Comparison of ENCODE assay signal across 26 cellular contexts in genomic region chr7:7136857-7137309, GRCh38. TPM values are rescaled to one million over a fixed set of nuclear protein-coding genes. Genes with fewer than 3 reads are reported as not detected.
DNase-seq lines count a peak whose midpoint lies in the region; ATAC-seq and TF ChIP-seq lines count a peak whose summit lies in the region.
"Had no signal": no experiment of that assay in that cellular context is flagged by ENCODE, and none has a peak within 500 bp of the region (broad histone marks: within the 10 kb centered on the region; RNA-seq: fewer than 3 reads in every experiment).

No MANE protein-coding gene starts in this region.

- no peaks in the 10 kb centered on the region for H3K36me3 Mint-ChIP-seq in natural killer cell
- H3K36me3 Mint-ChIP-seq in natural killer cell treated with Interleukin-12 subunit alpha and Interleukin-12 subunit beta and Interleukin-15 and Interleukin-18, amount 100 ng/mL, for 72 hours: no peaks in the 10 kb centered on the region

- no peaks in the 10 kb centered on the region for H3K9me3 Mint-ChIP-seq in natural killer cell
- peaks cover 3% of the 10 kb centered on the region for H3K9me3 Mint-ChIP-seq in natural killer cell treated with Interleukin-12 subunit alpha and Interleukin-12 subunit beta and Interleukin-15 and Interleukin-18, amount 100 ng/mL, for 72 hours

- TF ChIP-seq CTCF in natural killer cell (IDR thresholded peaks at IDR 0.05) (no peak), coronary artery (IDR thresholded peaks at IDR 0.05) (no peak), liver (IDR thresholded peaks at IDR 0.05; ENCODE audit: low read depth, low read length, missing input control) (no peak), uterus (IDR thresholded peaks at IDR 0.05) (no peak)

- 26% methylated on average over 2 of the region's 2 CpGs for WGBS in liver

- H3K27ac ChIP-seq in coronary artery (no peak overlapping the region), liver (ENCODE audit: low read depth in 1 of 2, low read length in 2 of 2) (no peak overlapping the region), uterus (peak overlapping the region; percentile 66 to 70)
- H3K27ac ChIP-seq: cardiac muscle cell, epithelial cell of prostate, foreskin keratinocyte had no signal

- no peak for TF ChIP-seq RAD21 in liver (IDR thresholded peaks at IDR 0.05)

- H3K27me3 ChIP-seq in liver (ENCODE audit: control insufficient read depth in 4 of 4, insufficient read depth in 4 of 4, low read length in 3 of 4) (no peaks in the 10 kb centered on the region), uterus (no peaks in the 10 kb centered on the region)
- H3K27me3 ChIP-seq: cardiac muscle cell, foreskin keratinocyte had no signal

- ATAC-seq in natural killer cell (no peak), HG02973 (IDR thresholded peaks at IDR 0.05; ENCODE audit: unreplicated experiment) (no peak)
- no peak for ATAC-seq in natural killer cell treated with Interleukin-12 subunit alpha and Interleukin-12 subunit beta and Interleukin-15 and Interleukin-18, amount 100 ng/mL, for 72 hours
- ATAC-seq: activated T-cell treated with anti-CD3 and anti-CD28 coated beads, Interleukin-2, amount 50 U/mL, for 4 hours; foreskin keratinocyte; PC-3 had no signal

- no peaks in the 10 kb centered on the region for H3K36me3 ChIP-seq in liver (ENCODE audit: control insufficient read depth in 4 of 4, insufficient read depth in 3 of 4, low read depth in 1 of 4, low read length in 3 of 4)
- no peaks in the 10 kb centered on the region for H3K36me3 ChIP-seq in uterus
- H3K36me3 ChIP-seq: cardiac muscle cell had no signal

- DNase-seq in natural killer cell: no peak
- no peak for DNase-seq in natural killer cell treated with Interleukin-12 subunit alpha and Interleukin-12 subunit beta and Interleukin-15 and Interleukin-18, amount 100 ng/mL, for 72 hours (ENCODE audit: low spot score)
- DNase-seq in coronary artery (ENCODE audit: low spot score): no peak
- no peak for DNase-seq in uterus
- no peak for DNase-seq in DMS114 treated with DMSO at 0.1 percent for 48 hours (lab: John Stamatoyannopoulos, UW; ENCODE audit: unreplicated experiment)
- no peak for DNase-seq in ACHN
- DNase-seq: activated CD4-positive, alpha-beta T cell treated with anti-CD3 and anti-CD28 coated beads for 1 hour; activated CD8-positive, alpha-beta memory T cell treated with anti-CD3 and anti-CD28 coated beads for 24 hours; activated naive CD4-positive, alpha-beta T cell; activated T-cell treated with anti-CD3 and anti-CD28 coated beads, Interleukin-2, amount 50 U/mL, for 4 hours; amygdala; dermis blood vessel endothelial cell; foreskin keratinocyte; H9; hippocampal formation; mammary epithelial cell; MV-4-11; NCI-H187; PC-3; right cardiac atrium; SHP77 treated with DMSO at 0.1 percent for 48 hours; stimulated activated CD8-positive, alpha-beta memory T cell treated with anti-CD3 and anti-CD28 coated beads, Interleukin-4, amount 100 ng/mL, for 48 hours had no signal

- H3K4me3 ChIP-seq in coronary artery (peak overlapping the region; percentile 50), liver (ENCODE audit: low read depth in 1 of 3, low read length in 3 of 3) (no peak overlapping the region), uterus (no peak overlapping the region)
- H3K4me3 ChIP-seq: cardiac muscle cell had no signal

- H3K4me1 ChIP-seq in liver (ENCODE audit: control insufficient read depth in 4 of 4, insufficient read depth in 4 of 4, low read length in 3 of 4) (peaks cover 0 to 15% (median 13%) of the 10 kb centered on the region in 4 donors), uterus (no peaks in the 10 kb centered on the region)
- H3K4me1 ChIP-seq: foreskin keratinocyte had no signal

- intact Hi-C loops in natural killer cell (cut with micrococcal nuclease): no loop called here
- intact Hi-C loops in uterus (cut with DNase I; ENCODE audit: low total_unique reads): no loop called here

- peak overlapping the region; percentile 55 to 84 for H3K27ac Mint-ChIP-seq in natural killer cell
- no peak overlapping the region for H3K27ac Mint-ChIP-seq in natural killer cell treated with Interleukin-12 subunit alpha and Interleukin-12 subunit beta and Interleukin-15 and Interleukin-18, amount 100 ng/mL, for 72 hours

- no peak overlapping the region for H3K9ac ChIP-seq in liver (ENCODE audit: low read depth in 1 of 2, low read length in 2 of 2)

- in situ Hi-C loops in ACHN (cut with HindIII; ENCODE audit: low pct_ligation_motif_present, low pct_unique_long_range_greater_than_20kb, low sequenced_read_pairs): no loop called here

- H3K4me1 Mint-ChIP-seq in natural killer cell: peaks cover 14 to 19% of the 10 kb centered on the region in 2 donors
- peaks cover 9 to 14% of the 10 kb centered on the region in 2 donors for H3K4me1 Mint-ChIP-seq in natural killer cell treated with Interleukin-12 subunit alpha and Interleukin-12 subunit beta and Interleukin-15 and Interleukin-18, amount 100 ng/mL, for 72 hours (ENCODE audit: low read depth in 2 of 2)

- no peak for TF ChIP-seq POLR2A in uterus (IDR thresholded peaks at IDR 0.05)

- H3K27me3 Mint-ChIP-seq in natural killer cell (ENCODE audit: low read depth in 2 of 2): no peaks in the 10 kb centered on the region
- no peaks in the 10 kb centered on the region for H3K27me3 Mint-ChIP-seq in natural killer cell treated with Interleukin-12 subunit alpha and Interleukin-12 subunit beta and Interleukin-15 and Interleukin-18, amount 100 ng/mL, for 72 hours

- no peak overlapping the region for H3K4me3 Mint-ChIP-seq in natural killer cell
- H3K4me3 Mint-ChIP-seq in natural killer cell treated with Interleukin-12 subunit alpha and Interleukin-12 subunit beta and Interleukin-15 and Interleukin-18, amount 100 ng/mL, for 72 hours: no peak overlapping the region
- H3K4me3 Mint-ChIP-seq: activated T-cell treated with anti-CD3 and anti-CD28 coated beads, Interleukin-2, amount 50 U/mL, for 4 hours; H9 had no signal

- peaks cover 0 to 3% (median 0%) of the 10 kb centered on the region in 4 donors for H3K9me3 ChIP-seq in liver (ENCODE audit: control insufficient read depth in 4 of 4, low read length in 3 of 4)
- no peaks in the 10 kb centered on the region for H3K9me3 ChIP-seq in uterus

TF ChIP-seq in liver, 16 proteins besides CTCF, POLR2A, EP300 and RAD21:
- TF ChIP-seq RXRA (IDR thresholded peaks at IDR 0.05) (peak in 1 of 2 donors; percentile 18), HNF4A (conservative IDR thresholded peaks at IDR 0.05) (peak; percentile 57 to 60), MAX (IDR thresholded peaks at IDR 0.05) (peak; percentile 32), FOXA1 (IDR thresholded peaks at IDR 0.05) (no peak), SP1 (IDR thresholded peaks at IDR 0.05) (no peak), ZBTB33 (IDR thresholded peaks at IDR 0.05) (peak; percentile 53), ATF3 (IDR thresholded peaks at IDR 0.05) (no peak), JUND (IDR thresholded peaks at IDR 0.05) (peak in 1 of 2 donors; percentile 42), FOXA2 (IDR thresholded peaks at IDR 0.05) (peak; percentile 64), TAF1 (conservative IDR thresholded peaks at IDR 0.05) (no peak)

RNA-seq across cellular contexts. Expression of gene C1GALT1, which starts 45.5 kb away (rescaled TPM):
- total RNA-seq in natural killer cell (10 to 100 TPM; 54.5 to 64.5 (median 63.7) TPM), liver (10 to 100 TPM; 16.2 to 28.6 TPM), uterus (10 to 100 TPM in 3 of 4 donors, 1 to 10 TPM in 1; 1.3 to 41.6 (median 15.1) TPM)
- 10 to 100 TPM; 30.7 to 49.3 TPM for total RNA-seq in natural killer cell treated with Interleukin-12 subunit alpha and Interleukin-12 subunit beta and Interleukin-15 and Interleukin-18, amount 100 ng/mL, for 72 hours
- 1 to 10 TPM; 5.6 to 8.8 TPM for polyA plus RNA-seq in liver

Comparison
In these comparisons a context has a peak if more than half of its experiments do, and no peak if none do; other contexts are left out.
1. H3K27ac Mint-ChIP-seq: peak in natural killer cell (2 of 2); none in natural killer cell treated with Interleukin-12 subunit alpha and Interleukin-12 subunit beta and Interleukin-15 and Interleukin-18, amount 100 ng/mL, for 72 hours (0 of 2).
2. H3K27ac ChIP-seq: peak in uterus (2 of 2); none in coronary artery (0 of 2) and liver (0 of 2).